ENCODE assay signal across 12 cellular contexts in the genomic region with DNA sequence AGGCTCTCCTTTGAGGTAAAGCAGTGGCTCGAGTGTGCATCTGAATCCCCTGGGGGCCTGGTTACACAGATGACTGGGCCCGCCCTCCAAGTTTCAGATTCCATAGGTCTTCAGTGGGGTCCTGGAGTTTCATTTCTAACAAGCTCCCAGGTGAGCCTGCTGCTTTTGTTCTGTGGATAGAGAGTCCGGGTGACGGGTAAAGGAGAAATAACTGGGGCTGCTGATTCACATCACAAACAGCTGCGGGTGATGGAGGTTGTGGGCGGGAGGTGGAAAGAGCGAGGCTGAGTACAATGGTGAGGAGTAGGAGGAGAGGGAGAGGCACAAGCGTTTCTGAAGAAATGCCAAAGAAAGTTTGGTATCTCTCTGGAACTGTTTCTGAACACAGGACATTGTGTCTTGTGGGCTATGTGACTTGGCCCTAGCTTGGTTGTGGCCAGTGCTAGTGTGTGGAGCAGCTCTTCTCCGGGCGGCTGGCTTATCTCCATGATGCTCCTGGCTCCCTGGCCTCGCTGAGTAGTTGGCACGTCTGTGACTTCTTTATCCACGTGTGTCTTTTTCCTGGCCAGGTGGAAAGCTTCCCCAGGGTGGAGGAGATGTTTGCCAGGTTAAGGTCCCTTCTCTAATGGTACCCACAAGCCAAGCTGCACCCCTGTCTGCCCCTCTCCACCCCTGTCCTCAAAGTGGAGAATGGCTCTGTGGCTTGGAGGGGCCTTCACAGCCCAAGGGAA.
A peak's percentile ranks its signal among the peaks of the same experiment; 100 is the strongest.
DNase-seq lines count a peak whose midpoint lies in the region; ATAC-seq, FAIRE-seq and TF ChIP-seq lines count a peak whose summit lies in the region.
"Had no signal": no experiment of that assay in that cellular context is flagged by ENCODE, and none has a peak within 500 bp of the region (broad histone marks: within the 10 kb centered on the region; RNA-seq: fewer than 3 reads in every experiment).

No MANE protein-coding gene starts in this region.

- H4K20me1 ChIP-seq in astrocyte (ENCODE audit: insufficient read depth, low read length): no peaks in the 10 kb centered on the region

- FAIRE-seq in astrocyte (lab: Jason Lieb, UNC): no peak

- peaks cover 10% of the 10 kb centered on the region for H3K4me1 Mint-ChIP-seq in astrocyte (ENCODE audit: low read depth, unreplicated experiment)

- no peak overlapping the region for H3K9ac ChIP-seq in astrocyte (ENCODE audit: low read length)

- H3K4me3 ChIP-seq in astrocyte (ENCODE audit: insufficient read depth, low read depth, low read length): no peak overlapping the region

- H3K9me3 Mint-ChIP-seq in astrocyte (ENCODE audit: unreplicated experiment): peaks cover 2% of the 10 kb centered on the region

- no peak overlapping the region for H2AFZ ChIP-seq in astrocyte (ENCODE audit: low read depth, low read length)

- no peaks in the 10 kb centered on the region for H3K36me3 ChIP-seq in astrocyte (ENCODE audit: insufficient read depth, low read length)

- H3K27ac Mint-ChIP-seq in astrocyte (ENCODE audit: unreplicated experiment): no peak overlapping the region

- no peak overlapping the region for H3K27ac ChIP-seq in astrocyte (ENCODE audit: low read depth, low read length)

- no peaks in the 10 kb centered on the region for H3K36me3 Mint-ChIP-seq in astrocyte (ENCODE audit: low read depth, unreplicated experiment)

- H3K4me2 ChIP-seq in astrocyte (ENCODE audit: low read length): peak overlapping the region; percentile 46

- H3K27me3 ChIP-seq in astrocyte (ENCODE audit: insufficient read depth, low read length): no peaks in the 10 kb centered on the region

- no peak for TF ChIP-seq CTCF in astrocyte (IDR thresholded peaks at IDR 0.05; ENCODE audit: insufficient read depth, low read depth, low read length)

- H3K79me2 ChIP-seq in astrocyte (ENCODE audit: insufficient read depth, low read length): no peaks in the 10 kb centered on the region

- no peaks in the 10 kb centered on the region for H3K9me3 ChIP-seq in astrocyte (ENCODE audit: insufficient read depth, low read depth, low read length)

- intact Hi-C loops in posterior vena cava (cut with DNase I): loop anchor here (5.0 to 10.0 kb wide), 2 partner anchors 171 to 754 kb away; no protein-coding TSS in a partner anchor

- DNase-seq in AG20443 (ENCODE audit: low spot score): peak; percentile 33
- DNase-seq in astrocyte (ENCODE audit: low read depth): peak; percentile 78
- DNase-seq in posterior vena cava (ENCODE audit: low spot score): peak; percentile 59
- no peak for DNase-seq in medulla oblongata (ENCODE audit: extremely low spot score)
- DNase-seq in NCI-H2171 (lab: John Stamatoyannopoulos, UW): no peak
- no peak for DNase-seq in hippocampal formation (lab: John Stamatoyannopoulos, UW)
- DNase-seq: DMS 273 treated with DMSO at 0.1 percent for 48 hours, midbrain, NCI-H446 treated with DMSO at 0.1 percent for 48 hours had no signal

- H3K4me1 ChIP-seq in astrocyte (ENCODE audit: insufficient read depth, low read length): peaks cover 14% of the 10 kb centered on the region

- H3K27me3 Mint-ChIP-seq in astrocyte (ENCODE audit: low read depth, unreplicated experiment): peaks cover 14% of the 10 kb centered on the region

- ATAC-seq in HG02870 (IDR thresholded peaks at IDR 0.05; ENCODE audit: unreplicated experiment): peak; percentile 41
- ATAC-seq in SK-N-SH treated with all-trans-retinoic acid at 6 μM for 48 hours: no peak
- ATAC-seq: HCT116 had no signal

- peak overlapping the region; percentile 54 for H3K4me3 Mint-ChIP-seq in astrocyte (ENCODE audit: unreplicated experiment)

TF ChIP-seq in SK-N-SH treated with all-trans-retinoic acid at 6 μM for 48 hours, 23 proteins besides CTCF, POLR2A, EP300 and RAD21:
- TF ChIP-seq PPARA (CRISPR knock-in tag; IDR thresholded peaks at IDR 0.05; ENCODE audit: borderline replicate concordance) (no peak), BACH2 (CRISPR knock-in tag; IDR thresholded peaks at IDR 0.05; ENCODE audit: borderline replicate concordance) (no peak), ZNF565 (CRISPR knock-in tag; conservative IDR thresholded peaks at IDR 0.05; ENCODE audit: low read depth) (no peak), ZFP3 (CRISPR knock-in tag; IDR thresholded peaks at IDR 0.05) (no peak), ZC3H10 (CRISPR knock-in tag; IDR thresholded peaks at IDR 0.05) (no peak), SNAI2 (CRISPR knock-in tag; IDR thresholded peaks at IDR 0.05) (no peak), ESRRG (CRISPR knock-in tag; IDR thresholded peaks at IDR 0.05) (no peak), OSR1 (CRISPR knock-in tag; IDR thresholded peaks at IDR 0.05) (no peak), ZNF70 (CRISPR knock-in tag; IDR thresholded peaks at IDR 0.05) (no peak), ZFP30 (CRISPR knock-in tag; IDR thresholded peaks at IDR 0.05) (no peak), TCF4 (CRISPR knock-in tag; IDR thresholded peaks at IDR 0.05; ENCODE audit: borderline replicate concordance) (no peak)
- TF ChIP-seq, protein P1, sequence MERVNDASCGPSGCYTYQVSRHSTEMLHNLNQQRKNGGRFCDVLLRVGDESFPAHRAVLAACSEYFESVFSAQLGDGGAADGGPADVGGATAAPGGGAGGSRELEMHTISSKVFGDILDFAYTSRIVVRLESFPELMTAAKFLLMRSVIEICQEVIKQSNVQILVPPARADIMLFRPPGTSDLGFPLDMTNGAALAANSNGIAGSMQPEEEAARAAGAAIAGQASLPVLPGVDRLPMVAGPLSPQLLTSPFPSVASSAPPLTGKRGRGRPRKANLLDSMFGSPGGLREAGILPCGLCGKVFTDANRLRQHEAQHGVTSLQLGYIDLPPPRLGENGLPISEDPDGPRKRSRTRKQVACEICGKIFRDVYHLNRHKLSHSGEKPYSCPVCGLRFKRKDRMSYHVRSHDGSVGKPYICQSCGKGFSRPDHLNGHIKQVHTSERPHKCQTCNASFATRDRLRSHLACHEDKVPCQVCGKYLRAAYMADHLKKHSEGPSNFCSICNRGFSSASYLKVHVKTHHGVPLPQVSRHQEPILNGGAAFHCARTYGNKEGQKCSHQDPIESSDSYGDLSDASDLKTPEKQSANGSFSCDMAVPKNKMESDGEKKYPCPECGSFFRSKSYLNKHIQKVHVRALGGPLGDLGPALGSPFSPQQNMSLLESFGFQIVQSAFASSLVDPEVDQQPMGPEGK (CRISPR knock-in tag; IDR thresholded peaks at IDR 0.05; ENCODE audit: borderline replicate concordance): no peak
- TF ChIP-seq, protein P2, sequence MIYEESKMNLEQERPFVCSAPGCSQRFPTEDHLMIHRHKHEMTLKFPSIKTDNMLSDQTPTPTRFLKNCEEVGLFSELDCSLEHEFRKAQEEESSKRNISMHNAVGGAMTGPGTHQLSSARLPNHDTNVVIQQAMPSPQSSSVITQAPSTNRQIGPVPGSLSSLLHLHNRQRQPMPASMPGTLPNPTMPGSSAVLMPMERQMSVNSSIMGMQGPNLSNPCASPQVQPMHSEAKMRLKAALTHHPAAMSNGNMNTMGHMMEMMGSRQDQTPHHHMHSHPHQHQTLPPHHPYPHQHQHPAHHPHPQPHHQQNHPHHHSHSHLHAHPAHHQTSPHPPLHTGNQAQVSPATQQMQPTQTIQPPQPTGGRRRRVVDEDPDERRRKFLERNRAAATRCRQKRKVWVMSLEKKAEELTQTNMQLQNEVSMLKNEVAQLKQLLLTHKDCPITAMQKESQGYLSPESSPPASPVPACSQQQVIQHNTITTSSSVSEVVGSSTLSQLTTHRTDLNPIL (CRISPR knock-in tag; IDR thresholded peaks at IDR 0.05; ENCODE audit: low read depth): no peak
- TF ChIP-seq, protein P3, sequence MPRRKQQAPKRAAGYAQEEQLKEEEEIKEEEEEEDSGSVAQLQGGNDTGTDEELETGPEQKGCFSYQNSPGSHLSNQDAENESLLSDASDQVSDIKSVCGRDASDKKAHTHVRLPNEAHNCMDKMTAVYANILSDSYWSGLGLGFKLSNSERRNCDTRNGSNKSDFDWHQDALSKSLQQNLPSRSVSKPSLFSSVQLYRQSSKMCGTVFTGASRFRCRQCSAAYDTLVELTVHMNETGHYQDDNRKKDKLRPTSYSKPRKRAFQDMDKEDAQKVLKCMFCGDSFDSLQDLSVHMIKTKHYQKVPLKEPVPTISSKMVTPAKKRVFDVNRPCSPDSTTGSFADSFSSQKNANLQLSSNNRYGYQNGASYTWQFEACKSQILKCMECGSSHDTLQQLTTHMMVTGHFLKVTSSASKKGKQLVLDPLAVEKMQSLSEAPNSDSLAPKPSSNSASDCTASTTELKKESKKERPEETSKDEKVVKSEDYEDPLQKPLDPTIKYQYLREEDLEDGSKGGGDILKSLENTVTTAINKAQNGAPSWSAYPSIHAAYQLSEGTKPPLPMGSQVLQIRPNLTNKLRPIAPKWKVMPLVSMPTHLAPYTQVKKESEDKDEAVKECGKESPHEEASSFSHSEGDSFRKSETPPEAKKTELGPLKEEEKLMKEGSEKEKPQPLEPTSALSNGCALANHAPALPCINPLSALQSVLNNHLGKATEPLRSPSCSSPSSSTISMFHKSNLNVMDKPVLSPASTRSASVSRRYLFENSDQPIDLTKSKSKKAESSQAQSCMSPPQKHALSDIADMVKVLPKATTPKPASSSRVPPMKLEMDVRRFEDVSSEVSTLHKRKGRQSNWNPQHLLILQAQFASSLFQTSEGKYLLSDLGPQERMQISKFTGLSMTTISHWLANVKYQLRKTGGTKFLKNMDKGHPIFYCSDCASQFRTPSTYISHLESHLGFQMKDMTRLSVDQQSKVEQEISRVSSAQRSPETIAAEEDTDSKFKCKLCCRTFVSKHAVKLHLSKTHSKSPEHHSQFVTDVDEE (CRISPR knock-in tag; IDR thresholded peaks at IDR 0.05): no peak
TF ChIP-seq in SK-N-SH treated with all-trans-retinoic acid at 6 μM for 48 hours: peak in this region for 0.

Comparison
In these comparisons a context has a peak if more than half of its experiments do, and no peak if none do; other contexts are left out.
1. DNase-seq: peak in AG20443 (single experiment), astrocyte (single experiment) and posterior vena cava (single experiment); none in medulla oblongata (single experiment), NCI-H2171 (single experiment) and hippocampal formation (0 of 2).